ENCODE assay signal across 8 cellular contexts in the genomic region with DNA sequence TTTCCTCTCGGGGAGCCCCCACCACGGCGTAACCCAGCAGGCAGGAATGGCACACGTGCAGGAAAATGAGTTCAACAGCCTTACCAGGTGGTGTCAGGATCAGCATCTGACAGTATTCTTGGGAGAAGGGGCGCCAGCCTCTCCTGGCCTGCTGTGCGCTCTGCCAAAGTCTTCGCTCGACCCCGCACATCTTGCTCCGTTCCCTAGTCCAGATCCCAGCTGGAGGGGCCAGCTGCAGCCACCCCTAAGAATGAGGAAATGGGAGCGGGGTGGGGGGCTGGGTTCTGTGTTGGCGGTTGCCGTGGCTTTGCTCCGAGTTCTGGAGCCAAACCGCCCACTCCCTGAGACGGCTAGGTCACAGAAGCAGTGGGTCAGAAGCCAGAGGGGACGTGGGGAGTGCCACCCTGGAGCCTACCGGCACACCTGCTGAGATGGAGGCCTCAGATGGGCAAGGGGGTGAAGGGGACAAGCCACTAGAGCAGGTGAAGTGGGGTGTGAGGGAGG. TPM values are rescaled to one million over a fixed set of nuclear protein-coding genes. Genes with fewer than 3 reads are reported as not detected.
DNase-seq lines count a peak whose midpoint lies in the region; TF ChIP-seq lines count a peak whose summit lies in the region.

Gene CHCT1 (plus strand): TSS at position 328 of the 504 bp plus-strand sequence. CDS start 104 bp downstream, at position 432.

- no peaks in the 10 kb centered on the region for H3F3A ChIP-seq in OCI-LY1 (ENCODE audit: insufficient read depth, low read length)

- H3K27me3 ChIP-seq in OCI-LY1 (ENCODE audit: insufficient read depth, low read length) (peaks cover 5% of the 10 kb centered on the region; the same call in 1 of the 2 replicates), esophagus (ENCODE audit: control insufficient read depth in 1 of 2, insufficient read depth in 2 of 2, low read length in 2 of 2) (no peaks in the 10 kb centered on the region), neuron (ENCODE audit: insufficient read depth, low read length) (no peaks in the 10 kb centered on the region)

- H2AFZ ChIP-seq in OCI-LY1 (ENCODE audit: low read length) (peak within 1 kb of the TSS; percentile 4), neuron (ENCODE audit: low read depth, low read length) (peak within 1 kb of the TSS; percentile 75)

- no peaks in the 10 kb centered on the region for H3K79me2 ChIP-seq in OCI-LY1 (ENCODE audit: insufficient read depth, low read length)

- H3K36me3 ChIP-seq in OCI-LY1 (ENCODE audit: insufficient read depth, low read length) (no peaks in the 10 kb centered on the region; the same call in 1 of the 2 replicates), esophagus (ENCODE audit: control insufficient read depth in 2 of 2, insufficient read depth in 2 of 2, low read length in 1 of 2) (no peaks in the 10 kb centered on the region), neuron (ENCODE audit: insufficient read depth, low read length) (no peaks in the 10 kb centered on the region)

- WGBS in esophagus, 2 donors, result 78 to 80% methylated on average over 18 of the region's 18 CpGs

- TF ChIP-seq CTCF in OCI-LY1 (IDR thresholded peaks at IDR 0.05; ENCODE audit: low read length), result no peak

- H3K4me2 ChIP-seq in OCI-LY1 (ENCODE audit: low read length), result peak within 1 kb of the TSS; percentile 88

- peak within 1 kb of the TSS; percentile 72 for H3K9ac ChIP-seq in OCI-LY1 (ENCODE audit: low read length)

- H3K4me1 ChIP-seq in OCI-LY1 (ENCODE audit: insufficient read depth, low read length, severe bottlenecking) (peaks cover 16% of the 10 kb centered on the region), esophagus (ENCODE audit: control insufficient read depth in 2 of 2, insufficient read depth in 2 of 2, low read length in 1 of 2) (peaks cover 0 to 5% of the 10 kb centered on the region in 2 donors), neuron (ENCODE audit: insufficient read depth, low read length) (no peaks in the 10 kb centered on the region)

- H3K9me3 ChIP-seq in OCI-LY1 (ENCODE audit: low read length), result no peaks in the 10 kb centered on the region
- H3K9me3 ChIP-seq in esophagus (ENCODE audit: control insufficient read depth in 2 of 2, insufficient read depth in 1 of 2, low read depth in 1 of 2, low read length in 1 of 2), result peaks cover 0 to 3% of the 10 kb centered on the region in 2 donors
- no peaks in the 10 kb centered on the region for H3K9me3 ChIP-seq in neuron (ENCODE audit: low read length)

- H3K9me2 ChIP-seq in OCI-LY1 (ENCODE audit: low read depth, low read length), result no peaks in the 10 kb centered on the region

- no peaks in the 10 kb centered on the region for H4K20me1 ChIP-seq in OCI-LY1 (ENCODE audit: insufficient read depth, low read length)

- no peak within 1 kb of the TSS for H3K27ac ChIP-seq in OCI-LY1 (ENCODE audit: low read depth, low read length, poor library complexity, severe bottlenecking)
- H3K27ac ChIP-seq in esophagus (ENCODE audit: low read depth in 2 of 2, low read length in 1 of 2), result no peak within 1 kb of the TSS

- DNase-seq in CD1c-positive myeloid dendritic cell (ENCODE audit: extremely low spot score) (peak; percentile 81), GDM1 (lab: John Stamatoyannopoulos, UW) (no peak), superior temporal gyrus (ENCODE audit: extremely low spot score) (no peak), kidney glomerular epithelial cell (lab: John Stamatoyannopoulos, UW) (no peak), NCI-H446 (lab: John Stamatoyannopoulos, UW) (no peak)

- H3K4me3 ChIP-seq in OCI-LY1 (ENCODE audit: low read depth, low read length, poor library complexity, severe bottlenecking) (peak within 1 kb of the TSS; percentile 69), esophagus (ENCODE audit: low read depth in 1 of 2, low read length in 2 of 2) (peak within 1 kb of the TSS; percentile 29 to 62), neuron (ENCODE audit: low read length) (peak within 1 kb of the TSS; percentile 24)

RNA-seq across cellular contexts. Expression of gene CHCT1, which starts in this region (rescaled TPM):
- under 1 TPM in 1 of 2 donors, not detected in 1; 0.08 TPM for polyA plus RNA-seq in esophagus
